Comparison of ENCODE assay signal across 8 cellular contexts in the genomic region with DNA sequence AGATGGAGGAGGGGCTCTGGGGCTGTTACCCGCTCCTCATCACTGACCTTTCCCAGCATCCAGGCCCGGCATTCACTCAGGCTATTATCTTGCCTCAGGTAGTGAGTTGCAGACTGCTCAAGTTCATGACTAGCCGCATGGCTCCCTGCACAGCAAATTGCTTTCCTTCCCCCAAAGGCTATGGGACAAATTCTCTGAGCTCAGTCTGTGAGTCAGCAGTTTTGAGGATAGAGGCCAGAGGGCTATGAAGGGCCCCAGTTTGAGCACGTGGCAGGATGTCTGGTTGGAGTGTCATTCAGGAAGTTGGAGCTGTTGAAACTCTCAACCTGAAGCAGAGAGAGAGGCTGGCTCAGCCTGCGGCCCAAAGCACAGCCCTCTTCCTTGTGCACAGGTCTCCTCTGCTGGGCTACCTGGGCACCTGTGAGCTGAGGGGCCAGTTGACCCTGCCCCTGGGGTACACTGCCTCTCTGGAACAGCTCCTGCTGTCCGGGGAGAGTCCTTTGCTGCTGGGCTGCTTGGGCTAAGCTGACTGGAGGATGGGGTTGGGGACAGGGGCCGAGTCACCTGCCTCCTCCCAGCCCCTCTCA. TPM values are rescaled to one million over a fixed set of nuclear protein-coding genes. Genes with fewer than 3 reads are reported as not detected.
DNase-seq lines count a peak whose midpoint lies in the region; ATAC-seq and TF ChIP-seq lines count a peak whose summit lies in the region.

No MANE protein-coding gene starts in this region.

- no peaks in the 10 kb centered on the region for H3K9me3 Mint-ChIP-seq in activated naive CD4-positive, alpha-beta T cell treated with anti-CD3 and anti-CD28 coated beads, Interleukin-2, amount 10 ng/mL, durations not matched to agents 7 days and 5 days

- H3K27ac ChIP-seq in hepatocyte (peak overlapping the region; percentile 70), esophagus muscularis mucosa (replicated peaks in 1 of 4) (peak overlapping the region in 2 of 4 donors; percentile 16 to 19)

- peaks cover 40% of the 10 kb centered on the region for H3K36me3 Mint-ChIP-seq in activated naive CD4-positive, alpha-beta T cell treated with anti-CD3 and anti-CD28 coated beads, Interleukin-2, amount 10 ng/mL, durations not matched to agents 7 days and 5 days

- H3K79me2 ChIP-seq in hepatocyte: peaks cover 5% of the 10 kb centered on the region

- peak overlapping the region; percentile 86 for H3K27ac Mint-ChIP-seq in activated naive CD4-positive, alpha-beta T cell treated with anti-CD3 and anti-CD28 coated beads, Interleukin-2, amount 10 ng/mL, durations not matched to agents 7 days and 5 days

- H2AFZ ChIP-seq in hepatocyte: no peak overlapping the region

- DNase-seq in EL (peak; percentile 96), MG63 (peak; percentile 92), hepatocyte (ENCODE audit: low spot score) (peak; percentile 83), DMS 273 treated with DMSO at 0.1 percent for 48 hours (lab: John Stamatoyannopoulos, UW) (no peak), esophagus muscularis mucosa (ENCODE audit: extremely low spot score) (no peak)
- peak; percentile 68 for DNase-seq in activated naive CD4-positive, alpha-beta T cell treated with anti-CD3 and anti-CD28 coated beads, Interleukin-2, amount 10 ng/mL, durations not matched to agents 7 days and 5 days
- DNase-seq in stimulated activated CD4-positive, alpha-beta T cell treated with anti-CD3 and anti-CD28 coated beads, Interleukin-4, amount 100 ng/mL, for 48 hours (ENCODE audit: low read depth in 2 of 2): peak; percentile 23 to 24

- intact Hi-C loops in esophagus muscularis mucosa (cut with DNase I): no loop called here

- no peaks in the 10 kb centered on the region for H3K9me3 ChIP-seq in MG63
- no peaks in the 10 kb centered on the region for H3K9me3 ChIP-seq in hepatocyte (ENCODE audit: low read depth)
- H3K9me3 ChIP-seq in esophagus muscularis mucosa: no peaks in the 10 kb centered on the region

- H4K20me1 ChIP-seq in hepatocyte (ENCODE audit: insufficient read depth, poor library complexity, severe bottlenecking): no peaks in the 10 kb centered on the region

- CTCF ChIA-PET in activated naive CD4-positive, alpha-beta T cell treated with anti-CD3 and anti-CD28 coated beads, Interleukin-2, amount 10 ng/mL, durations not matched to agents 7 days and 5 days (lab: Charles Lee): interaction anchor here (0.6 to 2.1 kb wide), 5 partner anchors 9 to 69 kb away, joined by 3 to 10 read pairs (median 3); no protein-coding TSS in a partner anchor

- TF ChIP-seq POLR2A in esophagus muscularis mucosa (IDR thresholded peaks at IDR 0.05; ENCODE audit: low read depth): no peak

- peaks cover 62% of the 10 kb centered on the region for H3K36me3 ChIP-seq in MG63
- H3K36me3 ChIP-seq in hepatocyte (replicated peaks; ENCODE audit: insufficient read depth, low read depth): no peaks in the 10 kb centered on the region
- H3K36me3 ChIP-seq in esophagus muscularis mucosa: peaks cover 0 to 65% (median 47%) of the 10 kb centered on the region in 4 donors

- ATAC-seq in GM21515 (IDR thresholded peaks at IDR 0.05; ENCODE audit: unreplicated experiment): peak; percentile 66

- H3K9me2 ChIP-seq in hepatocyte (replicated peaks; ENCODE audit: insufficient read depth): no peaks in the 10 kb centered on the region

- H3K4me3 ChIP-seq in MG63: no peak overlapping the region
- no peak overlapping the region for H3K4me3 ChIP-seq in hepatocyte
- no peak overlapping the region for H3K4me3 ChIP-seq in esophagus muscularis mucosa

- TF ChIP-seq CTCF in hepatocyte (IDR thresholded peaks at IDR 0.05; ENCODE audit: poor library complexity) (no peak), esophagus muscularis mucosa (IDR thresholded peaks at IDR 0.05) (no peak)

- no peaks in the 10 kb centered on the region for H3K27me3 ChIP-seq in MG63
- no peaks in the 10 kb centered on the region for H3K27me3 ChIP-seq in hepatocyte
- no peaks in the 10 kb centered on the region for H3K27me3 ChIP-seq in esophagus muscularis mucosa

- TF ChIP-seq EP300 in esophagus muscularis mucosa (IDR thresholded peaks at IDR 0.05): no peak

- WGBS in hepatocyte (ENCODE audit: low lambda C conversion rate, missing lambda C conversion rate): 71% methylated on average over 7 of the region's 7 CpGs
- 81% methylated on average over 7 of the region's 7 CpGs for WGBS in esophagus muscularis mucosa

- H3K27me3 Mint-ChIP-seq in activated naive CD4-positive, alpha-beta T cell treated with anti-CD3 and anti-CD28 coated beads, Interleukin-2, amount 10 ng/mL, durations not matched to agents 7 days and 5 days: no peaks in the 10 kb centered on the region

- no peak overlapping the region for H3K4me2 ChIP-seq in hepatocyte

- peaks cover 26% of the 10 kb centered on the region for H3K4me1 Mint-ChIP-seq in activated naive CD4-positive, alpha-beta T cell treated with anti-CD3 and anti-CD28 coated beads, Interleukin-2, amount 10 ng/mL, durations not matched to agents 7 days and 5 days

- no peak overlapping the region for H3K4me3 Mint-ChIP-seq in activated naive CD4-positive, alpha-beta T cell treated with anti-CD3 and anti-CD28 coated beads, Interleukin-2, amount 10 ng/mL, durations not matched to agents 7 days and 5 days

- H3K4me1 ChIP-seq in hepatocyte (ENCODE audit: insufficient read depth): peaks cover 27% of the 10 kb centered on the region
- H3K4me1 ChIP-seq in esophagus muscularis mucosa: peaks cover 0 to 17% (median 12%) of the 10 kb centered on the region in 4 donors

RNA-seq across cellular contexts. Expression of a gene that starts 7.9 kb away (rescaled TPM):
- 44.8 and 93.3 TPM in 2 replicates for total RNA-seq in MG63 (2014; rRNA removed; shearing (Covaris generic); ENCODE audit: low replicate concordance)
- total RNA-seq in hepatocyte: 58.0 and 235 TPM in 2 replicates
- polyA plus RNA-seq in hepatocyte: 88.1 and 90.5 TPM in 2 replicates
- 10 to 100 TPM; 11.1 to 15.0 (median 14.0) TPM for total RNA-seq in esophagus muscularis mucosa

Comparison
In these comparisons a context has a peak if more than half of its experiments do, and no peak if none do; other contexts are left out.
1. DNase-seq: peak in EL (single experiment), MG63 (single experiment), activated naive CD4-positive, alpha-beta T cell treated with anti-CD3 and anti-CD28 coated beads, Interleukin-2, amount 10 ng/mL, durations not matched to agents 7 days and 5 days (single experiment), hepatocyte (single experiment) and stimulated activated CD4-positive, alpha-beta T cell treated with anti-CD3 and anti-CD28 coated beads, Interleukin-4, amount 100 ng/mL, for 48 hours (2 of 2); none in DMS 273 treated with DMSO at 0.1 percent for 48 hours (single experiment) and esophagus muscularis mucosa (single experiment).